In genomic region chr5:77635617-77636422, GRCh38 we compare ENCODE assay signal across 1 cellular context.
TF ChIP-seq lines count a peak whose summit lies in the region.

No MANE protein-coding gene starts in this region.

TF ChIP-seq in HepG2, 621 proteins besides CTCF, POLR2A, EP300 and RAD21 (continued from another document and continues in another):
- TF ChIP-seq ZNF281 (CRISPR knock-in tag; IDR thresholded peaks at IDR 0.05; ENCODE audit: borderline replicate concordance) (no peak), RARA (CRISPR knock-in tag; IDR thresholded peaks at IDR 0.05) (peak; percentile 14; the same call in 1 of the 2 replicates), ZNF230 (CRISPR knock-in tag; IDR thresholded peaks at IDR 0.05) (no peak), DBP (CRISPR knock-in tag; IDR thresholded peaks at IDR 0.05; ENCODE audit: not compliant biosample characterization) (no peak), ZNF513 (CRISPR knock-in tag; conservative IDR thresholded peaks at IDR 0.05) (no peak), ZNF510 (CRISPR knock-in tag; IDR thresholded peaks at IDR 0.05; ENCODE audit: low read depth) (no peak), ZSCAN9 (CRISPR knock-in tag; IDR thresholded peaks at IDR 0.05; ENCODE audit: borderline replicate concordance) (0 out of 2 replicates have a peak, but pooled peaks have one; percentile 47), RERE (CRISPR knock-in tag; IDR thresholded peaks at IDR 0.05; ENCODE audit: low read depth) (no peak), ZBTB40 (IDR thresholded peaks at IDR 0.05) (no peak), ZBTB40 (CRISPR knock-in tag; IDR thresholded peaks at IDR 0.05) (no peak), ZNF7 (CRISPR knock-in tag; IDR thresholded peaks at IDR 0.05) (no peak), ZFP91 (CRISPR knock-in tag; IDR thresholded peaks at IDR 0.05; ENCODE audit: borderline replicate concordance) (no peak), PLRG1 (conservative IDR thresholded peaks at IDR 0.05) (no peak), FOSL2 (CRISPR knock-in tag; IDR thresholded peaks at IDR 0.05) (0 out of 2 replicates have a peak, but pooled peaks have one; percentile 26), ARNT (IDR thresholded peaks at IDR 0.05) (no peak), HDAC2 (CRISPR knock-in tag; IDR thresholded peaks at IDR 0.05) (0 out of 2 replicates have a peak, but pooled peaks have one; percentile 22), ZNF792 (CRISPR knock-in tag; IDR thresholded peaks at IDR 0.05) (0 out of 2 replicates have a peak, but pooled peaks have one; percentile 39), THAP8 (CRISPR knock-in tag; IDR thresholded peaks at IDR 0.05; ENCODE audit: borderline replicate concordance) (no peak), DNMT3B (CRISPR knock-in tag; conservative IDR thresholded peaks at IDR 0.05) (0 out of 2 replicates have a peak, but pooled peaks have one; percentile 28), ZNF704 (CRISPR knock-in tag; IDR thresholded peaks at IDR 0.05; ENCODE audit: borderline replicate concordance) (no peak), ZNF180 (CRISPR knock-in tag; IDR thresholded peaks at IDR 0.05; ENCODE audit: borderline replicate concordance, low read depth) (no peak), ZNF788 (CRISPR knock-in tag; IDR thresholded peaks at IDR 0.05; ENCODE audit: borderline replicate concordance) (no peak), AHR (CRISPR knock-in tag; IDR thresholded peaks at IDR 0.05) (no peak), PCBP2 (optimal IDR thresholded peaks at IDR 0.05; ENCODE audit: low read depth, low read length, poor library complexity, severe bottlenecking) (no peak), SOX5 (CRISPR knock-in tag; IDR thresholded peaks at IDR 0.05; ENCODE audit: borderline replicate concordance) (no peak), ZKSCAN8 (CRISPR knock-in tag; IDR thresholded peaks at IDR 0.05; ENCODE audit: borderline replicate concordance) (no peak), SMAD3 (CRISPR knock-in tag; IDR thresholded peaks at IDR 0.05) (0 out of 2 replicates have a peak, but pooled peaks have one; percentile 33)
